13 cellular contexts compared by ENCODE assay signal in the genomic region with DNA sequence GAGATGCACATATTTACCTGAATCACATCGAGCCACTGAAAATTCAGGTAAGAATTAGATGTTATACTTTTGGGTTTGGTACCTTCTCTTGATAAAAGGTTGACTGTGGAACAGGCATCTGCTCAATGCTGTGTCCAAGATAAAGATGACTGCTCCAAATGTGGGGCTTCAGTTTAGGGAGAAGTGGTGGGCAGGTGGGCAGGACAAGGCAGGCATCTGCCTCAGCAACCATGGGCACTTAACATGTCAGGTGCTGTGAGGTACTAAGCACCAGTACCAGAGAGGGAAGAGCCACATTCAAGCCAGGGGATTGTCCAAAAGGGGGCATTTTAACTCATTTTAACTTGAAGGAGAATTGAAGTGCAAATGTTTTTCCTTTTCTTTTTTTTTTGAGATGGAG.
"Had no signal": no experiment of that assay in that cellular context is flagged by ENCODE, and none has a peak within 500 bp of the region (broad histone marks: within the 10 kb centered on the region; RNA-seq: fewer than 3 reads in every experiment).

No MANE protein-coding gene starts in this region.

- ATAC-seq: lower lobe of right lung; natural killer cell; stimulated activated memory B cell treated with anti-CD40 and anti-IgM and Interleukin-4, amounts not matched to agents 10 μg/mL and 1 μg/mL and 100 μg/mL, for 72 hours had no signal

- H3K27me3 ChIP-seq: breast epithelium, sigmoid colon, tibial artery had no signal

- H3K27ac Mint-ChIP-seq: stimulated activated memory B cell treated with anti-CD40 and anti-IgM and Interleukin-4, amounts not matched to agents 10 μg/mL and 1 μg/mL and 100 μg/mL, for 72 hours had no signal

- H3K4me1 Mint-ChIP-seq: natural killer cell; stimulated activated memory B cell treated with anti-CD40 and anti-IgM and Interleukin-4, amounts not matched to agents 10 μg/mL and 1 μg/mL and 100 μg/mL, for 72 hours had no signal

- H2AFZ ChIP-seq: parathyroid adenoma had no signal

- H3K9me3 Mint-ChIP-seq: T-helper 2 cell treated with Interferon-gamma antibody and Interleukin-4, amounts not matched to agents 5 μg/mL and 100 μg/mL, for 36 hours had no signal

- H3K27me3 Mint-ChIP-seq: stimulated activated memory B cell treated with anti-CD40 and anti-IgM and Interleukin-4, amounts not matched to agents 10 μg/mL and 1 μg/mL and 100 μg/mL, for 72 hours had no signal

- DNase-seq: activated gamma-delta T cell treated with Interleukin-2 at 50 U/mL for 16 hours; cortex of kidney; hypothalamus; lower lobe of right lung; natural killer cell; sigmoid colon; stimulated activated CD4-positive, alpha-beta T cell treated with anti-CD3 and anti-CD28 coated beads, Interleukin-4, amount 100 ng/mL, for 24 hours; substantia nigra; tibial artery had no signal

- H3K79me2 ChIP-seq: parathyroid adenoma had no signal

- H3K4me3 ChIP-seq: breast epithelium, lower lobe of right lung, sigmoid colon, tibial artery had no signal

- H3K4me3 Mint-ChIP-seq: natural killer cell; stimulated activated memory B cell treated with anti-CD40 and anti-IgM and Interleukin-4, amounts not matched to agents 10 μg/mL and 1 μg/mL and 100 μg/mL, for 72 hours; T-helper 2 cell treated with Interferon-gamma antibody and Interleukin-4, amounts not matched to agents 5 μg/mL and 100 μg/mL, for 36 hours had no signal

- H3K4me1 ChIP-seq: breast epithelium, lower lobe of right lung, parathyroid adenoma, tibial artery had no signal

- H3K27ac ChIP-seq: breast epithelium, lower lobe of right lung, parathyroid adenoma, sigmoid colon, tibial artery had no signal

- H3K36me3 ChIP-seq: breast epithelium had no signal
